ENCODE assay signal across 2 cellular contexts in genomic region chr20:45829673-45830106, GRCh38.
A peak's percentile ranks its signal among the peaks of the same experiment; 100 is the strongest.
TF ChIP-seq lines count a peak whose summit lies in the region.
"Not testable (repeated sequence)": the region's sequence is repeated elsewhere in the genome, so short reads cannot be mapped to it uniquely, and the experiment has no call there.

No MANE protein-coding gene starts in this region.

TF ChIP-seq in HEK293, 187 proteins besides CTCF, POLR2A, EP300 and RAD21:
- peak; percentile 83 for TF ChIP-seq ZNF18 (tag by site-specific recombination; IDR thresholded peaks at IDR 0.05)
- peak; percentile 85 for TF ChIP-seq ZNF121 (tag by site-specific recombination; IDR thresholded peaks at IDR 0.05)
- peak; percentile 30; the same call in 1 of the 2 replicates for TF ChIP-seq ZNF449 (tag by site-specific recombination; IDR thresholded peaks at IDR 0.05)

TF ChIP-seq in HepG2, 621 proteins besides CTCF, POLR2A, EP300 and RAD21 (continues in another document):
- TF ChIP-seq IRF2 (CRISPR knock-in tag; IDR thresholded peaks at IDR 0.05) = peak; percentile 33; the same call in 1 of the 2 replicates
- TF ChIP-seq HMG20A (CRISPR knock-in tag; IDR thresholded peaks at IDR 0.05; ENCODE audit: borderline replicate concordance) = peak; percentile 38; the same call in 1 of the 2 replicates
- TF ChIP-seq ADNP (CRISPR knock-in tag; IDR thresholded peaks at IDR 0.05) = peak; percentile 87
- peak; percentile 59 for TF ChIP-seq TEAD3 (CRISPR knock-in tag; optimal IDR thresholded peaks at IDR 0.05; ENCODE audit: borderline replicate concordance)
- TF ChIP-seq ZNF614 (CRISPR knock-in tag; IDR thresholded peaks at IDR 0.05; ENCODE audit: borderline replicate concordance) = peak; percentile 71; the same call in 1 of the 2 replicates
- peak; percentile 66 for TF ChIP-seq SKI (IDR thresholded peaks at IDR 0.05; ENCODE audit: partially characterized antibody)
- peak in 1 of 2 experiments; percentile 77; a peak in 2 of 4 replicates for TF ChIP-seq ATF4 (CRISPR knock-in tag; IDR thresholded peaks at IDR 0.05)
- TF ChIP-seq NFYB (CRISPR knock-in tag; IDR thresholded peaks at IDR 0.05) = peak; percentile 46; the same call in 1 of the 2 replicates
- peak; percentile 58; the same call in 1 of the 2 replicates for TF ChIP-seq KDM6A (CRISPR knock-in tag; IDR thresholded peaks at IDR 0.05; ENCODE audit: low read depth)
- TF ChIP-seq ZNF331 (CRISPR knock-in tag; IDR thresholded peaks at IDR 0.05) = peak; percentile 87; the same call in 1 of the 2 replicates
- TF ChIP-seq PATZ1 (CRISPR knock-in tag; IDR thresholded peaks at IDR 0.05) = peak; percentile 71
- 0 out of 2 replicates have a peak, but pooled peaks have one; percentile 54 for TF ChIP-seq ZFP90 (CRISPR knock-in tag; IDR thresholded peaks at IDR 0.05; ENCODE audit: borderline replicate concordance)
- TF ChIP-seq HOXA3 (CRISPR knock-in tag; IDR thresholded peaks at IDR 0.05) = peak; percentile 56; the same call in 1 of the 2 replicates
- peak; percentile 74; the same call in 1 of the 2 replicates for TF ChIP-seq ZNF292 (CRISPR knock-in tag; IDR thresholded peaks at IDR 0.05; ENCODE audit: borderline replicate concordance, low read depth)
- peak; percentile 60; the same call in 1 of the 2 replicates for TF ChIP-seq ZGPAT (CRISPR knock-in tag; IDR thresholded peaks at IDR 0.05)
- 0 out of 2 replicates have a peak, but pooled peaks have one; percentile 26 for TF ChIP-seq ELF3 (CRISPR knock-in tag; IDR thresholded peaks at IDR 0.05)
- peak; percentile 95 for TF ChIP-seq ZMYM2 (CRISPR knock-in tag; IDR thresholded peaks at IDR 0.05)
- TF ChIP-seq ZNF414 (CRISPR knock-in tag; IDR thresholded peaks at IDR 0.05) = 0 out of 2 replicates have a peak, but pooled peaks have one; percentile 36
- TF ChIP-seq RXRA (CRISPR knock-in tag; IDR thresholded peaks at IDR 0.05) = peak; percentile 73
- TF ChIP-seq FOXC1 (CRISPR knock-in tag; IDR thresholded peaks at IDR 0.05; ENCODE audit: borderline replicate concordance) = peak; percentile 66; the same call in 1 of the 2 replicates
- TF ChIP-seq KAT8 (CRISPR knock-in tag; IDR thresholded peaks at IDR 0.05) = peak; percentile 38; the same call in 1 of the 2 replicates
- not testable (repeated sequence) for TF ChIP-seq SOX6, FOXP1 (IDR thresholded peaks at IDR 0.05)
- peak; percentile 92 for TF ChIP-seq SOX6 (CRISPR knock-in tag; IDR thresholded peaks at IDR 0.05)
- peak; percentile 33; the same call in 1 of the 2 replicates for TF ChIP-seq SAP130 (CRISPR knock-in tag; IDR thresholded peaks at IDR 0.05; ENCODE audit: low read depth)
- peak; percentile 39; the same call in 1 of the 2 replicates for TF ChIP-seq ELF1 (CRISPR knock-in tag; IDR thresholded peaks at IDR 0.05)
- peak; percentile 86 for TF ChIP-seq ZNF362 (CRISPR knock-in tag; IDR thresholded peaks at IDR 0.05; ENCODE audit: borderline replicate concordance)
- TF ChIP-seq NCOR1 (IDR thresholded peaks at IDR 0.05; ENCODE audit: borderline replicate concordance, low read length) = peak; percentile 54; the same call in 1 of the 2 replicates
- peak; percentile 8; the same call in 1 of the 2 replicates for TF ChIP-seq ZNF768 (CRISPR knock-in tag; IDR thresholded peaks at IDR 0.05)
- TF ChIP-seq PITX1 (CRISPR knock-in tag; IDR thresholded peaks at IDR 0.05) = peak; percentile 99
- peak; percentile 46; the same call in 1 of the 2 replicates for TF ChIP-seq FOXP1 (CRISPR knock-in tag; IDR thresholded peaks at IDR 0.05)
- 0 out of 2 replicates have a peak, but pooled peaks have one; percentile 29 for TF ChIP-seq KDM2A (CRISPR knock-in tag; IDR thresholded peaks at IDR 0.05; ENCODE audit: borderline replicate concordance, low read depth)
- TF ChIP-seq PHF8 (CRISPR knock-in tag; IDR thresholded peaks at IDR 0.05) = 0 out of 2 replicates have a peak, but pooled peaks have one; percentile 26
- TF ChIP-seq FOXK1 (CRISPR knock-in tag; IDR thresholded peaks at IDR 0.05; ENCODE audit: borderline replicate concordance, low read depth) = peak; percentile 29; the same call in 1 of the 2 replicates
- peak; percentile 91 for TF ChIP-seq CEBPB (IDR thresholded peaks at IDR 0.05; ENCODE audit: borderline replicate concordance, low read depth, low read length)
- TF ChIP-seq ZBTB33 (CRISPR knock-in tag; IDR thresholded peaks at IDR 0.05) = 0 out of 2 replicates have a peak, but pooled peaks have one; percentile 32
- TF ChIP-seq PAXIP1 (CRISPR knock-in tag; conservative IDR thresholded peaks at IDR 0.05) = peak; percentile 50
- TF ChIP-seq PPARG (CRISPR knock-in tag; conservative IDR thresholded peaks at IDR 0.05) = peak; percentile 61; the same call in 1 of the 2 replicates
- 0 out of 2 replicates have a peak, but pooled peaks have one; percentile 52 for TF ChIP-seq SIX4 (CRISPR knock-in tag; IDR thresholded peaks at IDR 0.05)
- 0 out of 2 replicates have a peak, but pooled peaks have one; percentile 34 for TF ChIP-seq ZBTB26 (CRISPR knock-in tag; IDR thresholded peaks at IDR 0.05; ENCODE audit: borderline replicate concordance)
- TF ChIP-seq ZBTB7B (CRISPR knock-in tag; IDR thresholded peaks at IDR 0.05) = 0 out of 2 replicates have a peak, but pooled peaks have one; percentile 60
- peak; percentile 77; the same call in 1 of the 2 replicates for TF ChIP-seq FOXJ3 (CRISPR knock-in tag; IDR thresholded peaks at IDR 0.05; ENCODE audit: borderline replicate concordance)
- 0 out of 2 replicates have a peak, but pooled peaks have one; percentile 28 for TF ChIP-seq SMAD3 (CRISPR knock-in tag; IDR thresholded peaks at IDR 0.05)
